ENCODE assay signal across 8 cellular contexts in genomic region chr12:76470028-76470939, GRCh38.
DNase-seq lines count a peak whose midpoint lies in the region; ATAC-seq and TF ChIP-seq lines count a peak whose summit lies in the region.

No MANE protein-coding gene starts in this region.

- H3K4ac ChIP-seq in neuronal stem cell (ENCODE audit: low read length), result no peak overlapping the region

- no peak overlapping the region for H2AK5ac ChIP-seq in neuronal stem cell (ENCODE audit: low read depth, low read length)

- H2BK120ac ChIP-seq in neuronal stem cell (ENCODE audit: low read depth, low read length), result no peak overlapping the region

- H3K14ac ChIP-seq in neuronal stem cell (ENCODE audit: low read length), result no peak overlapping the region

- no peak overlapping the region for H4K8ac ChIP-seq in neuronal stem cell (ENCODE audit: low read depth, low read length)

- peaks cover 6 to 14% (median 9%) of the 10 kb centered on the region in 3 donors for H3K4me1 Mint-ChIP-seq in T-cell

- H3K36me3 ChIP-seq in neuronal stem cell (replicated peaks in 1 of 2; ENCODE audit: control insufficient read depth in 2 of 2, insufficient read depth in 2 of 2, low read length in 2 of 2), result no peaks in the 10 kb centered on the region

- H3K18ac ChIP-seq in neuronal stem cell (ENCODE audit: low read length), result no peak overlapping the region

- H3K9ac ChIP-seq in neuronal stem cell (ENCODE audit: low read depth, low read length, poor library complexity), result no peak overlapping the region

- no peak overlapping the region for H3K27ac ChIP-seq in neuronal stem cell (replicated peaks; ENCODE audit: low read length)

- H3K9me3 Mint-ChIP-seq in T-cell, result no peaks in the 10 kb centered on the region

- H3K79me1 ChIP-seq in neuronal stem cell (ENCODE audit: low read depth, low read length), result no peaks in the 10 kb centered on the region

- peaks cover 0 to 6% of the 10 kb centered on the region in 2 donors for H3K9me3 ChIP-seq in neuronal stem cell (replicated peaks in 1 of 2; ENCODE audit: control insufficient read depth in 2 of 2, insufficient read depth in 1 of 2, low read depth in 1 of 2, low read length in 2 of 2)

- WGBS in neuronal stem cell (ENCODE audit: extremely low coverage in 2 of 2, insufficient read length in 2 of 2, insufficient replicate concordance in 1 of 2), 2 donors, result no CpG with 5 or more reads among the region's 7 CpGs

- CTCF ChIA-PET in T-cell (lab: Charles Lee), result interaction anchor here in 1 of 2 donors (0.9 to 1.4 kb wide), 3 partner anchors 9 to 14 kb away, joined by 3 read pairs; no protein-coding TSS in a partner anchor

- no peak overlapping the region for H2BK5ac ChIP-seq in neuronal stem cell (ENCODE audit: low read length)

- H3K4me3 Mint-ChIP-seq in T-cell, result no peak overlapping the region

- DNase-seq in AG10803 (ENCODE audit: low read depth), result peak; percentile 84
- DNase-seq in T-cell, result no peak
- DNase-seq in left cardiac atrium, result no peak
- DNase-seq in NCI-H1930 (lab: John Stamatoyannopoulos, UW), result no peak
- no peak for DNase-seq in NCI-H1105 (lab: John Stamatoyannopoulos, UW)
- DNase-seq in neuronal stem cell (ENCODE audit: low spot score), result no peak

- H4K91ac ChIP-seq in neuronal stem cell (ENCODE audit: low read depth, low read length, poor library complexity), result no peak overlapping the region

- H3K27me3 Mint-ChIP-seq in T-cell, result no peaks in the 10 kb centered on the region

- intact Hi-C loops in left cardiac atrium (cut with DNase I), result no loop called here

- peaks cover 7% of the 10 kb centered on the region for H3K36me3 Mint-ChIP-seq in T-cell

- H3K23ac ChIP-seq in neuronal stem cell (ENCODE audit: low read depth, low read length, poor library complexity), result no peak overlapping the region

- H3K4me2 ChIP-seq in neuronal stem cell (ENCODE audit: insufficient read depth, low read length, poor library complexity, severe bottlenecking), result no peak overlapping the region

- TF ChIP-seq CTCF in AG10803 (conservative IDR thresholded peaks at IDR 0.05; ENCODE audit: low read length), result no peak

- peak; percentile 92 for ATAC-seq in GM18909 (IDR thresholded peaks at IDR 0.05; ENCODE audit: poor library complexity, unreplicated experiment)
- peak; percentile 82 for ATAC-seq in HG03159 (IDR thresholded peaks at IDR 0.05; ENCODE audit: unreplicated experiment)
- ATAC-seq in T-cell (replicated peaks in 1 of 4), result peak in 3 of 4 experiments; percentile 61 to 78 (median 78)
- peak; percentile 98 for ATAC-seq in left cardiac atrium

- H3K27ac Mint-ChIP-seq in T-cell, result no peak overlapping the region

- peaks cover 0 to 4% of the 10 kb centered on the region in 2 donors for H3K4me1 ChIP-seq in neuronal stem cell (ENCODE audit: control insufficient read depth in 2 of 2, insufficient read depth in 1 of 2, low read depth in 1 of 2, low read length in 2 of 2)

- no peak overlapping the region for H2BK15ac ChIP-seq in neuronal stem cell (ENCODE audit: low read length)

- no peak overlapping the region for H2AFZ ChIP-seq in neuronal stem cell (ENCODE audit: low read length)

- POLR2A ChIA-PET in T-cell (lab: Charles Lee), result interaction anchor here in 1 of 2 donors (0.7 kb wide), 1 partner anchor 27 kb away, joined by 5 read pairs; no protein-coding TSS in a partner anchor

- no peak overlapping the region for H3K4me3 ChIP-seq in AG10803 (ENCODE audit: low read length)
- H3K4me3 ChIP-seq in neuronal stem cell (ENCODE audit: low read length in 2 of 2), result no peak overlapping the region

- no peak overlapping the region for H2BK12ac ChIP-seq in neuronal stem cell (ENCODE audit: low read length)

- no peaks in the 10 kb centered on the region for H3K27me3 ChIP-seq in neuronal stem cell (ENCODE audit: control insufficient read depth in 3 of 3, insufficient read depth in 3 of 3, low read depth in 1 of 3, low read length in 3 of 3)
